1 cellular context compared by ENCODE assay signal in the genomic region with DNA sequence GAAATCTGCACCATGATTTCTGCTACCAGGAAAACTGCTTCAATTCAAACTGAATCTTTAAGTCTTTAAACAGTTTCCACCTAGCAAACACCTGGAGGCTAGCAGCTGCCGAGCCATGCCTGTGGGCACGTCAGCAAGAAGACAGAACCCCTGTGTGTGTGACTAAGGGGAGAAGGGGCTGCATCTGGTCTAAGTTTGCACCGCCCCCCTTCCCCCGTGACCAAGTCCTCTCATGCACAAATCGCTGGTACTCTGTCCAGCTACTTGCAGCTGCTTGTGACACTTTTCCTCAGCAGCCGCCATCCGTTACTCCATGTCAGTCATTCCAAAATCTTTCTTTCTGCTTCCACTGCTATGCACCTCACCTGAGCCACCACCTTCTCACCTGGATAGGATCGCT.
TF ChIP-seq lines count a peak whose summit lies in the region.

No MANE protein-coding gene starts in this region.

TF ChIP-seq in GM23338, 12 proteins besides CTCF, POLR2A, EP300 and RAD21 (continued from another document):
- TF ChIP-seq JUNB (IDR thresholded peaks at IDR 0.05; ENCODE audit: unreplicated experiment) (no peak), ZNF114 (CRISPR knock-in tag; IDR thresholded peaks at IDR 0.05) (no peak)
